8 cellular contexts compared by ENCODE assay signal in genomic region chr6:146913842-146914562, GRCh38.
DNase-seq lines count a peak whose midpoint lies in the region; ATAC-seq and TF ChIP-seq lines count a peak whose summit lies in the region.

No MANE protein-coding gene starts in this region.

- no peaks in the 10 kb centered on the region for H3K27me3 ChIP-seq in MG63
- H3K27me3 ChIP-seq in left ventricle myocardium inferior (ENCODE audit: low read depth): no peaks in the 10 kb centered on the region

- H3K4me3 ChIP-seq in MG63 (peak overlapping the region; percentile 33), left ventricle myocardium inferior (peak overlapping the region; percentile 49)

- peak; percentile 95 for DNase-seq in CMK (ENCODE audit: low read depth)
- DNase-seq in MG63: peak; percentile 95
- peak; percentile 33 for DNase-seq in left ventricle myocardium inferior
- DNase-seq in posterior cingulate gyrus: peak; percentile 18 to 89 (median 34)
- no peak for DNase-seq in NCI-H510A (lab: John Stamatoyannopoulos, UW)
- no peak for DNase-seq in SKM-1 treated with dmso at 0.1 percent for 144 hours (lab: John Stamatoyannopoulos, UW; ENCODE audit: unreplicated experiment)

- no peak for ATAC-seq in GM21529 (IDR thresholded peaks at IDR 0.05; ENCODE audit: unreplicated experiment)

- intact Hi-C loops in left ventricle myocardium inferior (cut with micrococcal nuclease): no loop called here
- intact Hi-C loops in posterior cingulate gyrus (cut with DNase I): no loop called here

- H3K27ac ChIP-seq in angular gyrus (ENCODE audit: low read depth, low read length): peak overlapping the region; percentile 54
- H3K27ac ChIP-seq in left ventricle myocardium inferior (replicated peaks): peak overlapping the region; percentile 79

- H3K4me1 ChIP-seq in left ventricle myocardium inferior: peaks cover 24% of the 10 kb centered on the region

- no peak for TF ChIP-seq CTCF in left ventricle myocardium inferior (IDR thresholded peaks at IDR 0.05; ENCODE audit: borderline replicate concordance)

- no peaks in the 10 kb centered on the region for H3K36me3 ChIP-seq in MG63
- no peaks in the 10 kb centered on the region for H3K36me3 ChIP-seq in left ventricle myocardium inferior

- H3K9me3 ChIP-seq in MG63 (no peaks in the 10 kb centered on the region), left ventricle myocardium inferior (replicated peaks) (no peaks in the 10 kb centered on the region)

Comparison
In these comparisons a context has a peak if more than half of its experiments do, and no peak if none do; other contexts are left out.
1. DNase-seq: peak in CMK (single experiment), MG63 (single experiment), left ventricle myocardium inferior (single experiment) and posterior cingulate gyrus (10 of 10); none in NCI-H510A (single experiment) and SKM-1 treated with dmso at 0.1 percent for 144 hours (single experiment).